ENCODE assay signal across 1 cellular context in the genomic region with DNA sequence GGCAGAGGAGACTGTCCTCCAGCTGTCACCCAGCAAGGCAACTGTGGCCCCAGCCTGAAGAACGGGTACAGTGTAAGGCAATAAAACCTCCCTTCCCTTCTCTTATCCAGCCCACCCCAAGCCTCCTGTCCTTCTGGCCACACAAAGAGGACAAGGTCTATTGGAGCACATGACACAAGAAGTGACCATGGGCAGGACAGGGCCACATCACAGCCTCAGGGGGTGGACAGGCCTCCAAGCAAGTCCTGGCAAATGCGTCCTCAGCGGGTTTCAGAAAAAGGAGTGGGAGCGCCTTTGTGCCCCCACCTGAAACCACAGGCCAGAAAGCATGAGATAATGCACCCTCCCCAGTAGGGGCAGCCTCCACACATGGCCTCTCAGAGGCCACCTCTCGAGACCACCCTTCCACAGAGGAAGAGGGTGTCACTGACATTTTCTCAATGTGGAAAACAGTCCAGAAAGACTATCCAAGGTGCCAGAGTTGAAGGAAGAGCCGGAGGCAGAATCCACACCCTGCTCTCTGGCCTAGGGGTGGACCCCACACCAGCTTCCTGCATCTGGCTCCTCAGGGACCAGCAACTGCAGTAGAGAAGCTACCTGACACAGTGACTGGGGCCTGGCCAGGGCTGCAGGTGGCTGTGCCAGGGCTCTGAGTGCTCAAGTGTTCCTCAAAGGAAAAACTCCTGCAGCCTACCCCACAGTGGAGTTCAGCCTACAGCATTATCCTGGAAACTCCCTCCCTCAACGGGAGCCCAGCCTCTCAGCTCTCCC.
TF ChIP-seq lines count a peak whose summit lies in the region.

No MANE protein-coding gene starts in this region.

TF ChIP-seq in HepG2, 621 proteins besides CTCF, POLR2A, EP300 and RAD21:
- TF ChIP-seq, protein P1, sequence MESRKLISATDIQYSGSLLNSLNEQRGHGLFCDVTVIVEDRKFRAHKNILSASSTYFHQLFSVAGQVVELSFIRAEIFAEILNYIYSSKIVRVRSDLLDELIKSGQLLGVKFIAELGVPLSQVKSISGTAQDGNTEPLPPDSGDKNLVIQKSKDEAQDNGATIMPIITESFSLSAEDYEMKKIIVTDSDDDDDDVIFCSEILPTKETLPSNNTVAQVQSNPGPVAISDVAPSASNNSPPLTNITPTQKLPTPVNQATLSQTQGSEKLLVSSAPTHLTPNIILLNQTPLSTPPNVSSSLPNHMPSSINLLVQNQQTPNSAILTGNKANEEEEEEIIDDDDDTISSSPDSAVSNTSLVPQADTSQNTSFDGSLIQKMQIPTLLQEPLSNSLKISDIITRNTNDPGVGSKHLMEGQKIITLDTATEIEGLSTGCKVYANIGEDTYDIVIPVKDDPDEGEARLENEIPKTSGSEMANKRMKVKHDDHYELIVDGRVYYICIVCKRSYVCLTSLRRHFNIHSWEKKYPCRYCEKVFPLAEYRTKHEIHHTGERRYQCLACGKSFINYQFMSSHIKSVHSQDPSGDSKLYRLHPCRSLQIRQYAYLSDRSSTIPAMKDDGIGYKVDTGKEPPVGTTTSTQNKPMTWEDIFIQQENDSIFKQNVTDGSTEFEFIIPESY (CRISPR knock-in tag; IDR thresholded peaks at IDR 0.05): peak; percentile 50; the same call in 1 of the 2 replicates
- TF ChIP-seq NFIB (CRISPR knock-in tag; IDR thresholded peaks at IDR 0.05; ENCODE audit: borderline replicate concordance) (no peak), ZNF775 (CRISPR knock-in tag; IDR thresholded peaks at IDR 0.05; ENCODE audit: borderline replicate concordance) (no peak)
- TF ChIP-seq, protein P2, sequence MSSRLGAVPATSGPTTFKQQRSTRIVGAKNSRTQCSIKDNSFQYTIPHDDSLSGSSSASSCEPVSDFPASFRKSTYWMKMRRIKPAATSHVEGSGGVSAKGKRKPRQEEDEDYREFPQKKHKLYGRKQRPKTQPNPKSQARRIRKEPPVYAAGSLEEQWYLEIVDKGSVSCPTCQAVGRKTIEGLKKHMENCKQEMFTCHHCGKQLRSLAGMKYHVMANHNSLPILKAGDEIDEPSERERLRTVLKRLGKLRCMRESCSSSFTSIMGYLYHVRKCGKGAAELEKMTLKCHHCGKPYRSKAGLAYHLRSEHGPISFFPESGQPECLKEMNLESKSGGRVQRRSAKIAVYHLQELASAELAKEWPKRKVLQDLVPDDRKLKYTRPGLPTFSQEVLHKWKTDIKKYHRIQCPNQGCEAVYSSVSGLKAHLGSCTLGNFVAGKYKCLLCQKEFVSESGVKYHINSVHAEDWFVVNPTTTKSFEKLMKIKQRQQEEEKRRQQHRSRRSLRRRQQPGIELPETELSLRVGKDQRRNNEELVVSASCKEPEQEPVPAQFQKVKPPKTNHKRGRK (CRISPR knock-in tag; IDR thresholded peaks at IDR 0.05): no peak
